1 cellular context compared by ENCODE assay signal in genomic region chr19:46574533-46574932, GRCh38.
TF ChIP-seq lines count a peak whose summit lies in the region.

No MANE protein-coding gene starts in this region.

TF ChIP-seq in H1, 55 proteins besides CTCF, POLR2A, EP300 and RAD21:
- TF ChIP-seq CEBPB (IDR thresholded peaks at IDR 0.05; ENCODE audit: low read depth, low read length) (no peak), CHD1 (IDR thresholded peaks at IDR 0.05; ENCODE audit: low read depth, low read length) (no peak), KDM4A (IDR thresholded peaks at IDR 0.05; ENCODE audit: low read depth, low read length, severe bottlenecking) (no peak), GABPA (IDR thresholded peaks at IDR 0.05; ENCODE audit: borderline replicate concordance, insufficient read depth, low read length) (no peak), FOSL1 (IDR thresholded peaks at IDR 0.05; ENCODE audit: insufficient read depth, low read depth, low read length) (no peak), ASH2L (IDR thresholded peaks at IDR 0.05; ENCODE audit: low read length) (no peak)
